Comparison of ENCODE assay signal across 8 cellular contexts in the genomic region with DNA sequence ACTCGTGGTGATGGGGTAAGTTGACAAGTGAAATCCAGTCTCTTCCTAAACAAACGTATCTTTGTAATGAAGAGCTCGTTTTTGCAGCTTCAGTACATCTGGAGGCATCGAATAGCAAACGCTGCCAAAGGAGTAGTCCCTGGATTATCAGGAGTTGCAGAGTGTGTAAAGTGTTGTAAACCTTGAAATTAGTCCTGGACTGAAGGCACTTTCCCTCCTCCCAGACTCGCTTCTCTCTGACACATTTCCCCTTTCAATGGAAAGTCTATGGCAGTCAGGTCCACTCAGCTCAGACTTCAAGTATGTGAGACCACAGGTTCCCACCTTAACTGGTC. TPM values are rescaled to one million over a fixed set of nuclear protein-coding genes. Genes with fewer than 3 reads are reported as not detected.
DNase-seq lines count a peak whose midpoint lies in the region; ATAC-seq lines count a peak whose summit lies in the region.

No MANE protein-coding gene starts in this region.

- no peaks in the 10 kb centered on the region for H3K9me3 Mint-ChIP-seq in activated T-helper 17 cell treated with anti-CD3 and anti-CD28 coated beads, Interleukin-2, amount 50 U/mL, for 72 hours
- H3K9me3 Mint-ChIP-seq in immature natural killer cell, result no peaks in the 10 kb centered on the region

- H3K4me1 ChIP-seq in stomach smooth muscle (ENCODE audit: control insufficient read depth, insufficient read depth, low read length), result peaks cover 16% of the 10 kb centered on the region

- peak overlapping the region; percentile 90 for H3K4me3 Mint-ChIP-seq in activated T-helper 17 cell treated with anti-CD3 and anti-CD28 coated beads, Interleukin-2, amount 50 U/mL, for 72 hours
- H3K4me3 Mint-ChIP-seq in immature natural killer cell, result peak overlapping the region; percentile 95 to 96 (median 95)

- peak overlapping the region; percentile 76 for H3K27ac ChIP-seq in stomach smooth muscle (ENCODE audit: low read length)

- no peaks in the 10 kb centered on the region for H3K27me3 Mint-ChIP-seq in activated T-helper 17 cell treated with anti-CD3 and anti-CD28 coated beads, Interleukin-2, amount 50 U/mL, for 72 hours
- H3K27me3 Mint-ChIP-seq in immature natural killer cell (ENCODE audit: low read depth in 3 of 3), result peaks cover 9 to 16% (median 14%) of the 10 kb centered on the region in 3 donors

- no peaks in the 10 kb centered on the region for H3K27me3 ChIP-seq in stomach smooth muscle (ENCODE audit: control insufficient read depth in 1 of 2, insufficient read depth in 2 of 2, low read length in 2 of 2)

- no peaks in the 10 kb centered on the region for H3K36me3 ChIP-seq in stomach smooth muscle (ENCODE audit: control insufficient read depth in 2 of 2, insufficient read depth in 2 of 2, low read length in 2 of 2)

- ATAC-seq in activated T-helper 17 cell treated with anti-CD3 and anti-CD28 coated beads, Interleukin-2, amount 50 U/mL, for 72 hours (replicated peaks), result no peak
- ATAC-seq in GM18502 (IDR thresholded peaks at IDR 0.05; ENCODE audit: poor library complexity, unreplicated experiment) (no peak), GM18858 (IDR thresholded peaks at IDR 0.05; ENCODE audit: unreplicated experiment) (no peak)

- DNase-seq in NCI-H2029 treated with DMSO at 0.1 percent for 48 hours (lab: John Stamatoyannopoulos, UW) (peak; percentile 73), NCI-H2029 (lab: John Stamatoyannopoulos, UW) (no peak), immature natural killer cell (no peak), NCI-H187 (lab: John Stamatoyannopoulos, UW) (no peak)

- H3K9ac ChIP-seq in stomach smooth muscle (ENCODE audit: low read length in 2 of 2), result peak overlapping the region; percentile 5 to 41

- peak overlapping the region; percentile 86 for H3K27ac Mint-ChIP-seq in activated T-helper 17 cell treated with anti-CD3 and anti-CD28 coated beads, Interleukin-2, amount 50 U/mL, for 72 hours
- peak overlapping the region in 4 of 6 donors; percentile 68 to 94 (median 86) for H3K27ac Mint-ChIP-seq in immature natural killer cell

- peaks cover 20% of the 10 kb centered on the region for H3K36me3 Mint-ChIP-seq in activated T-helper 17 cell treated with anti-CD3 and anti-CD28 coated beads, Interleukin-2, amount 50 U/mL, for 72 hours (ENCODE audit: low read depth)
- no peaks in the 10 kb centered on the region for H3K36me3 Mint-ChIP-seq in immature natural killer cell

- H3K9me3 ChIP-seq in stomach smooth muscle (ENCODE audit: control insufficient read depth in 2 of 2, low read length in 2 of 2), result no peaks in the 10 kb centered on the region

- peaks cover 2% of the 10 kb centered on the region for H3K4me1 Mint-ChIP-seq in activated T-helper 17 cell treated with anti-CD3 and anti-CD28 coated beads, Interleukin-2, amount 50 U/mL, for 72 hours
- H3K4me1 Mint-ChIP-seq in immature natural killer cell, result peaks cover 21 to 39% of the 10 kb centered on the region in 2 donors

- H3K4me3 ChIP-seq in stomach smooth muscle (ENCODE audit: low read length in 2 of 2), result peak overlapping the region; percentile 75 to 84

RNA-seq across cellular contexts. Expression of gene PBX3, which starts 1.5 kb away (rescaled TPM):
- total RNA-seq in activated T-helper 17 cell treated with anti-CD3 and anti-CD28 coated beads, Interleukin-2, amount 50 U/mL, for 72 hours, result 10 to 100 TPM in 1 of 2 donors, 1 to 10 TPM in 1; 8.5 to 15.8 TPM
- polyA plus RNA-seq in immature natural killer cell, result 1 to 10 TPM; 5.7 to 7.0 (median 6.2) TPM

RNA-seq across cellular contexts. Expression of gene MAPKAP1, which starts 38.6 kb away (rescaled TPM):
- total RNA-seq in activated T-helper 17 cell treated with anti-CD3 and anti-CD28 coated beads, Interleukin-2, amount 50 U/mL, for 72 hours, result 10 to 100 TPM; 42.2 to 66.5 TPM
- 10 to 100 TPM; 56.9 to 75.1 (median 59.3) TPM for polyA plus RNA-seq in immature natural killer cell
